In the genomic region with DNA sequence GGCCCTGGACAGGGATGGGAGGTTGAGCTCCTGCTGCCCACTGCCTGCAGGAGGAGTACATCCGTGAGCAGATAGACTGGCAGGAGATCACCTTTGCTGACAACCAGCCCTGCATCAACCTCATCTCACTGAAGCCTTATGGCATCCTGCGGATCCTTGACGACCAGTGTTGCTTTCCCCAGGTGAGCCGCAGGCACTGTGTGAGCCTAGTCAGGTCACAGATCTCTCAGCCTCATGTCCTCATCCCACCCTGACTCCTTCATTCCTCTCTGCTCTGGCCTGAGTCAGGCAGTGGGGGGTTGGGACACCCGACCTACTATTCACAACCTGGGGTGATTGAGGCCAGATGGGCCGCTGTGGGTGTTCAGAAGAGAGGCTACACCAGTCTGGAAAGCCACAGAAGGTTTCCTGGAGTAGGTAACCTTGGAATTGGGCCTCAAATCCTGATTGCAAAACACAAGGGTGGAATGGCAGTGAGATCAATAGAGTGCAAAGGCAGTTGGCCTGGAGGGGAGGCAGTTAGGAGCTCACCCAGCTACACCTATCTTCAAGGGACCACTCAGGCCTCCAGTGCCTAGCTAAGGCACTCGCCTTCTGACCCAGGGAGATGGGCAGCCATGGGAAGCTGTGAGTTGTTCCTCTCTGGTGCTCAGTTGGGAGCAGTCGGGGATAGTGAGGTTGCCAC, we compare ENCODE assay signal across 1 cellular context.
A peak's percentile ranks its signal among the peaks of the same experiment; 100 is the strongest.
TF ChIP-seq lines count a peak whose summit lies in the region.

No MANE protein-coding gene starts in this region.

TF ChIP-seq in HepG2, 621 proteins besides CTCF, POLR2A, EP300 and RAD21 (continues in another document):
- TF ChIP-seq KDM6A (CRISPR knock-in tag; IDR thresholded peaks at IDR 0.05; ENCODE audit: low read depth), result peak; percentile 73; the same call in 1 of the 2 replicates
- no peak for TF ChIP-seq NFYB (CRISPR knock-in tag; IDR thresholded peaks at IDR 0.05)
- TF ChIP-seq IKZF1 (IDR thresholded peaks at IDR 0.05), result no peak
- peak; percentile 94 for TF ChIP-seq HNF4A (CRISPR knock-in tag; IDR thresholded peaks at IDR 0.05)
- TF ChIP-seq ZNF563 (CRISPR knock-in tag; IDR thresholded peaks at IDR 0.05), result no peak
- TF ChIP-seq ZNF678 (CRISPR knock-in tag; IDR thresholded peaks at IDR 0.05), result no peak
- no peak for TF ChIP-seq DMAP1 (CRISPR knock-in tag; IDR thresholded peaks at IDR 0.05)
- no peak for TF ChIP-seq MZF1 (CRISPR knock-in tag; IDR thresholded peaks at IDR 0.05; ENCODE audit: borderline replicate concordance)
- TF ChIP-seq SALL1 (CRISPR knock-in tag; IDR thresholded peaks at IDR 0.05), result peak; percentile 66
- TF ChIP-seq, protein P1, sequence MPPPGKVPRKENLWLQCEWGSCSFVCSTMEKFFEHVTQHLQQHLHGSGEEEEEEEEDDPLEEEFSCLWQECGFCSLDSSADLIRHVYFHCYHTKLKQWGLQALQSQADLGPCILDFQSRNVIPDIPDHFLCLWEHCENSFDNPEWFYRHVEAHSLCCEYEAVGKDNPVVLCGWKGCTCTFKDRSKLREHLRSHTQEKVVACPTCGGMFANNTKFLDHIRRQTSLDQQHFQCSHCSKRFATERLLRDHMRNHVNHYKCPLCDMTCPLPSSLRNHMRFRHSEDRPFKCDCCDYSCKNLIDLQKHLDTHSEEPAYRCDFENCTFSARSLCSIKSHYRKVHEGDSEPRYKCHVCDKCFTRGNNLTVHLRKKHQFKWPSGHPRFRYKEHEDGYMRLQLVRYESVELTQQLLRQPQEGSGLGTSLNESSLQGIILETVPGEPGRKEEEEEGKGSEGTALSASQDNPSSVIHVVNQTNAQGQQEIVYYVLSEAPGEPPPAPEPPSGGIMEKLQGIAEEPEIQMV (CRISPR knock-in tag; IDR thresholded peaks at IDR 0.05; ENCODE audit: low read depth), result no peak
- TF ChIP-seq ZNF589 (CRISPR knock-in tag; conservative IDR thresholded peaks at IDR 0.05), result no peak
- peak; percentile 74; the same call in 1 of the 2 replicates for TF ChIP-seq MTA1 (CRISPR knock-in tag; IDR thresholded peaks at IDR 0.05; ENCODE audit: borderline replicate concordance)
- no peak for TF ChIP-seq FOSL1 (CRISPR knock-in tag; IDR thresholded peaks at IDR 0.05; ENCODE audit: borderline replicate concordance)
- TF ChIP-seq AHR (CRISPR knock-in tag; IDR thresholded peaks at IDR 0.05), result no peak
- TF ChIP-seq ZBTB7B (CRISPR knock-in tag; IDR thresholded peaks at IDR 0.05), result peak; percentile 82; the same call in 1 of the 2 replicates
- TF ChIP-seq ZNF713 (CRISPR knock-in tag; IDR thresholded peaks at IDR 0.05), result no peak
- TF ChIP-seq MAFK (conservative IDR thresholded peaks at IDR 0.05 in 1 of 2, IDR thresholded peaks at IDR 0.05 in 1 of 2; ENCODE audit: low read length in 2 of 2), result no peak
- TF ChIP-seq, protein P2, sequence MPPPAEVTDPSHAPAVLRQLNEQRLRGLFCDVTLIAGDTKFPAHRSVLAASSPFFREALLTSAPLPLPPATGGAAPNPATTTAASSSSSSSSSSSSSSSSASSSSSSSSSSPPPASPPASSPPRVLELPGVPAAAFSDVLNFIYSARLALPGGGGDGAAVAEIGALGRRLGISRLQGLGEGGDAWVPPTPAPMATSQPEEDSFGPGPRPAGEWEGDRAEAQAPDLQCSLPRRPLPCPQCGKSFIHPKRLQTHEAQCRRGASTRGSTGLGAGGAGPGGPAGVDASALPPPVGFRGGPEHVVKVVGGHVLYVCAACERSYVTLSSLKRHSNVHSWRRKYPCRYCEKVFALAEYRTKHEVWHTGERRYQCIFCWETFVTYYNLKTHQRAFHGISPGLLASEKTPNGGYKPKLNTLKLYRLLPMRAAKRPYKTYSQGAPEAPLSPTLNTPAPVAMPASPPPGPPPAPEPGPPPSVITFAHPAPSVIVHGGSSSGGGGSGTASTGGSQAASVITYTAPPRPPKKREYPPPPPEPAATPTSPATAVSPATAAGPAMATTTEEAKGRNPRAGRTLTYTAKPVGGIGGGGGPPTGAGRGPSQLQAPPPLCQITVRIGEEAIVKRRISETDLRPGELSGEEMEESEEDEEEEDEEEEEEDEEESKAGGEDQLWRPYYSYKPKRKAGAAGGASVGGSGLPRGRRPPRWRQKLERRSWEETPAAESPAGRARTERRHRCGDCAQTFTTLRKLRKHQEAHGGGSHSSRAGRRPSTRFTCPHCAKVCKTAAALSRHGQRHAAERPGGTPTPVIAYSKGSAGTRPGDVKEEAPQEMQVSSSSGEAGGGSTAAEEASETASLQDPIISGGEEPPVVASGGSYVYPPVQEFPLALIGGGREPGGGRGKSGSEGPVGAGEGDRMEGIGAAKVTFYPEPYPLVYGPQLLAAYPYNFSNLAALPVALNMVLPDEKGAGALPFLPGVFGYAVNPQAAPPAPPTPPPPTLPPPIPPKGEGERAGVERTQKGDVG (CRISPR knock-in tag; IDR thresholded peaks at IDR 0.05; ENCODE audit: borderline replicate concordance), result 0 out of 2 replicates have a peak, but pooled peaks have one; percentile 56
- peak; percentile 54 for TF ChIP-seq SKI (IDR thresholded peaks at IDR 0.05; ENCODE audit: partially characterized antibody)
- TF ChIP-seq, protein P3, sequence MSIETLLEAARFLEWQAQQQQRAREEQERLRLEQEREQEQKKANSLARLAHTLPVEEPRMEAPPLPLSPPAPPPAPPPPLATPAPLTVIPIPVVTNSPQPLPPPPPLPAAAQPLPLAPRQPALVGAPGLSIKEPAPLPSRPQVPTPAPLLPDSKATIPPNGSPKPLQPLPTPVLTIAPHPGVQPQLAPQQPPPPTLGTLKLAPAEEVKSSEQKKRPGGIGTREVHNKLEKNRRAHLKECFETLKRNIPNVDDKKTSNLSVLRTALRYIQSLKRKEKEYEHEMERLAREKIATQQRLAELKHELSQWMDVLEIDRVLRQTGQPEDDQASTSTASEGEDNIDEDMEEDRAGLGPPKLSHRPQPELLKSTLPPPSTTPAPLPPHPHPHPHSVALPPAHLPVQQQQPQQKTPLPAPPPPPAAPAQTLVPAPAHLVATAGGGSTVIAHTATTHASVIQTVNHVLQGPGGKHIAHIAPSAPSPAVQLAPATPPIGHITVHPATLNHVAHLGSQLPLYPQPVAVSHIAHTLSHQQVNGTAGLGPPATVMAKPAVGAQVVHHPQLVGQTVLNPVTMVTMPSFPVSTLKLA (IDR thresholded peaks at IDR 0.05), result no peak
- peak; percentile 59; the same call in 1 of the 2 replicates for TF ChIP-seq PHF21A (CRISPR knock-in tag; IDR thresholded peaks at IDR 0.05)
- peak; percentile 87 for TF ChIP-seq TEAD3 (CRISPR knock-in tag; optimal IDR thresholded peaks at IDR 0.05; ENCODE audit: borderline replicate concordance)
- peak; percentile 85 for TF ChIP-seq HDAC1 (CRISPR knock-in tag; IDR thresholded peaks at IDR 0.05)
- TF ChIP-seq, protein P4, sequence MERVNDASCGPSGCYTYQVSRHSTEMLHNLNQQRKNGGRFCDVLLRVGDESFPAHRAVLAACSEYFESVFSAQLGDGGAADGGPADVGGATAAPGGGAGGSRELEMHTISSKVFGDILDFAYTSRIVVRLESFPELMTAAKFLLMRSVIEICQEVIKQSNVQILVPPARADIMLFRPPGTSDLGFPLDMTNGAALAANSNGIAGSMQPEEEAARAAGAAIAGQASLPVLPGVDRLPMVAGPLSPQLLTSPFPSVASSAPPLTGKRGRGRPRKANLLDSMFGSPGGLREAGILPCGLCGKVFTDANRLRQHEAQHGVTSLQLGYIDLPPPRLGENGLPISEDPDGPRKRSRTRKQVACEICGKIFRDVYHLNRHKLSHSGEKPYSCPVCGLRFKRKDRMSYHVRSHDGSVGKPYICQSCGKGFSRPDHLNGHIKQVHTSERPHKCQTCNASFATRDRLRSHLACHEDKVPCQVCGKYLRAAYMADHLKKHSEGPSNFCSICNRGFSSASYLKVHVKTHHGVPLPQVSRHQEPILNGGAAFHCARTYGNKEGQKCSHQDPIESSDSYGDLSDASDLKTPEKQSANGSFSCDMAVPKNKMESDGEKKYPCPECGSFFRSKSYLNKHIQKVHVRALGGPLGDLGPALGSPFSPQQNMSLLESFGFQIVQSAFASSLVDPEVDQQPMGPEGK (CRISPR knock-in tag; IDR thresholded peaks at IDR 0.05), result peak; percentile 49; the same call in 1 of the 2 replicates
- no peak for TF ChIP-seq ZFP82 (CRISPR knock-in tag; IDR thresholded peaks at IDR 0.05; ENCODE audit: borderline replicate concordance)
- no peak for TF ChIP-seq ARHGAP35 (CRISPR knock-in tag; IDR thresholded peaks at IDR 0.05; ENCODE audit: borderline replicate concordance)
- TF ChIP-seq, protein P5, sequence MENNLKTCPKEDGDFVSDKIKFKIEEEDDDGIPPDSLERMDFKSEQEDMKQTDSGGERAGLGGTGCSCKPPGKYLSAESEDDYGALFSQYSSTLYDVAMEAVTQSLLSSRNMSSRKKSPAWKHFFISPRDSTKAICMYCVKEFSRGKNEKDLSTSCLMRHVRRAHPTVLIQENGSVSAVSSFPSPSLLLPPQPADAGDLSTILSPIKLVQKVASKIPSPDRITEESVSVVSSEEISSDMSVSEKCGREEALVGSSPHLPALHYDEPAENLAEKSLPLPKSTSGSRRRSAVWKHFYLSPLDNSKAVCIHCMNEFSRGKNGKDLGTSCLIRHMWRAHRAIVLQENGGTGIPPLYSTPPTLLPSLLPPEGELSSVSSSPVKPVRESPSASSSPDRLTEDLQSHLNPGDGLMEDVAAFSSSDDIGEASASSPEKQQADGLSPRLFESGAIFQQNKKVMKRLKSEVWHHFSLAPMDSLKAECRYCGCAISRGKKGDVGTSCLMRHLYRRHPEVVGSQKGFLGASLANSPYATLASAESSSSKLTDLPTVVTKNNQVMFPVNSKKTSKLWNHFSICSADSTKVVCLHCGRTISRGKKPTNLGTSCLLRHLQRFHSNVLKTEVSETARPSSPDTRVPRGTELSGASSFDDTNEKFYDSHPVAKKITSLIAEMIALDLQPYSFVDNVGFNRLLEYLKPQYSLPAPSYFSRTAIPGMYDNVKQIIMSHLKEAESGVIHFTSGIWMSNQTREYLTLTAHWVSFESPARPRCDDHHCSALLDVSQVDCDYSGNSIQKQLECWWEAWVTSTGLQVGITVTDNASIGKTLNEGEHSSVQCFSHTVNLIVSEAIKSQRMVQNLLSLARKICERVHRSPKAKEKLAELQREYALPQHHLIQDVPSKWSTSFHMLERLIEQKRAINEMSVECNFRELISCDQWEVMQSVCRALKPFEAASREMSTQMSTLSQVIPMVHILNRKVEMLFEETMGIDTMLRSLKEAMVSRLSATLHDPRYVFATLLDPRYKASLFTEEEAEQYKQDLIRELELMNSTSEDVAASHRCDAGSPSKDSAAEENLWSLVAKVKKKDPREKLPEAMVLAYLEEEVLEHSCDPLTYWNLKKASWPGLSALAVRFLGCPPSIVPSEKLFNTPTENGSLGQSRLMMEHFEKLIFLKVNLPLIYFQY (CRISPR knock-in tag; IDR thresholded peaks at IDR 0.05; ENCODE audit: borderline replicate concordance), result peak; percentile 62; the same call in 1 of the 2 replicates
- TF ChIP-seq ADNP (CRISPR knock-in tag; IDR thresholded peaks at IDR 0.05), result no peak
- peak; percentile 90 for TF ChIP-seq CEBPG (CRISPR knock-in tag; IDR thresholded peaks at IDR 0.05)
- no peak; the same call in 1 of the 2 replicates for TF ChIP-seq RCOR2 (CRISPR knock-in tag; IDR thresholded peaks at IDR 0.05)
- TF ChIP-seq, protein P6, sequence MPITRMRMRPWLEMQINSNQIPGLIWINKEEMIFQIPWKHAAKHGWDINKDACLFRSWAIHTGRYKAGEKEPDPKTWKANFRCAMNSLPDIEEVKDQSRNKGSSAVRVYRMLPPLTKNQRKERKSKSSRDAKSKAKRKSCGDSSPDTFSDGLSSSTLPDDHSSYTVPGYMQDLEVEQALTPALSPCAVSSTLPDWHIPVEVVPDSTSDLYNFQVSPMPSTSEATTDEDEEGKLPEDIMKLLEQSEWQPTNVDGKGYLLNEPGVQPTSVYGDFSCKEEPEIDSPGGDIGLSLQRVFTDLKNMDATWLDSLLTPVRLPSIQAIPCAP (CRISPR knock-in tag; IDR thresholded peaks at IDR 0.05; ENCODE audit: low read depth), result no peak
- TF ChIP-seq, protein P7, sequence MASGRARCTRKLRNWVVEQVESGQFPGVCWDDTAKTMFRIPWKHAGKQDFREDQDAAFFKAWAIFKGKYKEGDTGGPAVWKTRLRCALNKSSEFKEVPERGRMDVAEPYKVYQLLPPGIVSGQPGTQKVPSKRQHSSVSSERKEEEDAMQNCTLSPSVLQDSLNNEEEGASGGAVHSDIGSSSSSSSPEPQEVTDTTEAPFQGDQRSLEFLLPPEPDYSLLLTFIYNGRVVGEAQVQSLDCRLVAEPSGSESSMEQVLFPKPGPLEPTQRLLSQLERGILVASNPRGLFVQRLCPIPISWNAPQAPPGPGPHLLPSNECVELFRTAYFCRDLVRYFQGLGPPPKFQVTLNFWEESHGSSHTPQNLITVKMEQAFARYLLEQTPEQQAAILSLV (CRISPR knock-in tag; IDR thresholded peaks at IDR 0.05; ENCODE audit: borderline replicate concordance), result 0 out of 2 replicates have a peak, but pooled peaks have one; percentile 16
- 0 out of 2 replicates have a peak, but pooled peaks have one; percentile 15 for TF ChIP-seq ERF (CRISPR knock-in tag; IDR thresholded peaks at IDR 0.05)
- no peak for TF ChIP-seq GFI1 (CRISPR knock-in tag; IDR thresholded peaks at IDR 0.05; ENCODE audit: borderline replicate concordance)
- TF ChIP-seq RXRB (CRISPR knock-in tag; IDR thresholded peaks at IDR 0.05; ENCODE audit: borderline replicate concordance), result peak; percentile 58; the same call in 1 of the 2 replicates
- no peak for TF ChIP-seq ZNF564 (CRISPR knock-in tag; IDR thresholded peaks at IDR 0.05)
- TF ChIP-seq REPIN1 (CRISPR knock-in tag; IDR thresholded peaks at IDR 0.05; ENCODE audit: borderline replicate concordance, low read depth), result peak; percentile 69; the same call in 1 of the 2 replicates
- TF ChIP-seq NCOA1 (CRISPR knock-in tag; IDR thresholded peaks at IDR 0.05), result no peak
- no peak for TF ChIP-seq MYNN (CRISPR knock-in tag; IDR thresholded peaks at IDR 0.05; ENCODE audit: low read depth)
- peak; percentile 21; the same call in 1 of the 2 replicates for TF ChIP-seq ELF1 (CRISPR knock-in tag; IDR thresholded peaks at IDR 0.05)
- no peak for TF ChIP-seq ZC3H4 (CRISPR knock-in tag; IDR thresholded peaks at IDR 0.05; ENCODE audit: borderline replicate concordance)
- TF ChIP-seq, protein P8, sequence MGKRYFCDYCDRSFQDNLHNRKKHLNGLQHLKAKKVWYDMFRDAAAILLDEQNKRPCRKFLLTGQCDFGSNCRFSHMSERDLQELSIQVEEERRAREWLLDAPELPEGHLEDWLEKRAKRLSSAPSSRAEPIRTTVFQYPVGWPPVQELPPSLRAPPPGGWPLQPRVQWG (CRISPR knock-in tag; IDR thresholded peaks at IDR 0.05; ENCODE audit: borderline replicate concordance, low read depth), result no peak
- TF ChIP-seq AGO1 (IDR thresholded peaks at IDR 0.05; ENCODE audit: low read depth, low read length, poor library complexity, severe bottlenecking), result no peak
- TF ChIP-seq KAT2B (IDR thresholded peaks at IDR 0.05; ENCODE audit: borderline replicate concordance, low read depth, low read length), result no peak
- TF ChIP-seq, protein P9, sequence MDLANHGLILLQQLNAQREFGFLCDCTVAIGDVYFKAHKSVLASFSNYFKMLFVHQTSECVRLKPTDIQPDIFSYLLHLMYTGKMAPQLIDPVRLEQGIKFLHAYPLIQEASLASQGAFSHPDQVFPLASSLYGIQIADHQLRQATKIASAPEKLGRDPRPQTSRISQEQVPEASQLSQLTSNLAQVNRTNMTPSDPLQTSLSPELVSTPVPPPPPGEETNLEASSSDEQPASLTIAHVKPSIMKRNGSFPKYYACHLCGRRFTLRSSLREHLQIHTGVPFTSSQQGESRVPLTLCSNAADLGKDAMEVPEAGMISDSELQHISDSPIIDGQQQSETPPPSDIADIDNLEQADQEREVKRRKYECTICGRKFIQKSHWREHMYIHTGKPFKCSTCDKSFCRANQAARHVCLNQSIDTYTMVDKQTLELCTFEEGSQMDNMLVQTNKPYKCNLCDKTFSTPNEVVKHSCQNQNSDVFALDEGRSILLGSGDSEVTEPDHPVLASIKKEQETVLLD (CRISPR knock-in tag; IDR thresholded peaks at IDR 0.05; ENCODE audit: low read depth), result no peak
- no peak for TF ChIP-seq ZNF780A (CRISPR knock-in tag; IDR thresholded peaks at IDR 0.05)
- TF ChIP-seq SP140L (CRISPR knock-in tag; IDR thresholded peaks at IDR 0.05; ENCODE audit: borderline replicate concordance), result no peak
- no peak for TF ChIP-seq ZNF44 (CRISPR knock-in tag; IDR thresholded peaks at IDR 0.05)
- no peak for TF ChIP-seq ZFYVE20 (CRISPR knock-in tag; IDR thresholded peaks at IDR 0.05; ENCODE audit: borderline replicate concordance, low read depth)
